Comparison of ENCODE assay signal across 20 cellular contexts in the genomic region with DNA sequence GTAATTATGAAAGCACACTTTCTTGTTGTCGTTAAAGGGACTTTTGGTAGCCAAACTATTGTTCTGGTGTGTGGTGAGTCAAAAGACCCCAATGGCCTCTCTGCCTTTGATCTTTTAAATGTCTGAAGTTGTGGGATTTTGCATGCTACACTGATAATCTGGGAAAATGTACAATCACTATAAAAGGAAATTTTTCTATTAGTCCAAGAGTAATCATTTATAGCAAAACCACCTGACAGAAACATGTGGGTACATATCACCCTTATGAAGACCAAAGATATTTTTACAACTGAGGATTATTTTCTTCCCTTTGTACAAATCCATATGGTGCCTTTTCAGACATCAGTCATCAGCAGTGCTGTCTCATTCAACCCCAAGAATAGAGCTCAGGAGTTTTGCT. TPM values are rescaled to one million over a fixed set of nuclear protein-coding genes. Genes with fewer than 3 reads are reported as not detected.
DNase-seq lines count a peak whose midpoint lies in the region; ATAC-seq, FAIRE-seq and TF ChIP-seq lines count a peak whose summit lies in the region.
"Had no signal": no experiment of that assay in that cellular context is flagged by ENCODE, and none has a peak within 500 bp of the region (broad histone marks: within the 10 kb centered on the region; RNA-seq: fewer than 3 reads in every experiment).

No MANE protein-coding gene starts in this region.

- RAD21 ChIA-PET in GM12878 (lab: Charles Lee; ENCODE audit: unreplicated experiment): no interaction called here

- H3K9ac ChIP-seq in GM12878 (ENCODE audit: control insufficient read depth, insufficient read depth, low read length): no peak overlapping the region
- H3K9ac ChIP-seq in stomach smooth muscle (ENCODE audit: low read length in 2 of 2): no peak overlapping the region

- BruUV-seq in GM12878 (replicated peaks; lab: Mats Ljungman, UMichigan) (no TSS peak), PC-9 (replicated peaks; lab: Mats Ljungman, UMichigan) (no TSS peak)

- WGBS in GM12878 (ENCODE audit: insufficient coverage, insufficient replicate concordance, low lambda C conversion rate, missing lambda C conversion rate): 0% methylated on average over 1 of the region's 1 CpG
- 27% methylated on average over 1 of the region's 1 CpG for WGBS in right lobe of liver (ENCODE audit: insufficient coverage, low coverage, low lambda C conversion rate, missing lambda C conversion rate)

- FAIRE-seq in GM12878 (lab: Jason Lieb, UNC) (no peak), GM19239 (lab: Jason Lieb, UNC) (no peak)

- intact Hi-C loops in GM12878 (cut with micrococcal nuclease; ENCODE audit: unreplicated experiment) (no loop called here), right lobe of liver (cut with DNase I) (no loop called here), PC-9 (cut with micrococcal nuclease; ENCODE audit: unreplicated experiment) (no loop called here)

- in situ Hi-C loops in GM12878 (cut with MboI): no loop called here

- H3K9me3 ChIP-seq in GM12878 (replicated peaks; ENCODE audit: control insufficient read depth, insufficient read depth, low read length) (no peaks in the 10 kb centered on the region), right lobe of liver (no peaks in the 10 kb centered on the region), stomach smooth muscle (ENCODE audit: control insufficient read depth in 2 of 2, low read length in 2 of 2) (no peaks in the 10 kb centered on the region), PC-9 (ENCODE audit: insufficient read depth, low read depth) (no peaks in the 10 kb centered on the region)
- H3K9me3 ChIP-seq: SJSA1 had no signal

- DNase-seq in HFFc6 (no peak), GM12878 (ENCODE audit: low read depth, low spot score) (no peak), right lobe of liver (no peak), PC-9 (no peak), GM19239 (ENCODE audit: insufficient read length, low spot score) (no peak)
- DNase-seq: COR-L47, EL, H9, KBM-7, NCI-H1436, NCI-H2029, NCI-H2171, NCI-H446, NCI-H69 had no signal

- H3K4me1 Mint-ChIP-seq in HFFc6 (ENCODE audit: low read depth): peaks cover 46% of the 10 kb centered on the region

- H3F3A ChIP-seq in PC-9 (ENCODE audit: insufficient read depth, low read depth): no peaks in the 10 kb centered on the region

- H3K4me3 ChIP-seq in GM12878: no peak overlapping the region
- H3K4me3 ChIP-seq in right lobe of liver: peak overlapping the region in 2 of 3 donors; percentile 12 to 36
- peak overlapping the region in 1 of 2 donors; percentile 69 for H3K4me3 ChIP-seq in stomach smooth muscle (ENCODE audit: low read length in 2 of 2)
- no peak overlapping the region for H3K4me3 ChIP-seq in PC-9
- H3K4me3 ChIP-seq: SJSA1 had no signal

- no peak overlapping the region; the same call in 1 of the 2 replicates for H3K4me3 Mint-ChIP-seq in HFFc6
- H3K4me3 Mint-ChIP-seq: H9 had no signal

- H3K27me3 Mint-ChIP-seq in HFFc6 (ENCODE audit: insufficient read depth): no peaks in the 10 kb centered on the region; the same call in 1 of the 2 replicates

- no peaks in the 10 kb centered on the region for H3K4me1 ChIP-seq in GM12878 (ENCODE audit: control insufficient read depth, insufficient read depth, low read length)
- peaks cover 0 to 49% (median 19%) of the 10 kb centered on the region in 4 donors for H3K4me1 ChIP-seq in right lobe of liver
- H3K4me1 ChIP-seq in stomach smooth muscle (ENCODE audit: control insufficient read depth, insufficient read depth, low read length): no peaks in the 10 kb centered on the region
- no peaks in the 10 kb centered on the region for H3K4me1 ChIP-seq in PC-9 (replicated peaks; ENCODE audit: insufficient read depth)
- H3K4me1 ChIP-seq: SJSA1 had no signal

- H4K20me1 ChIP-seq in GM12878 (ENCODE audit: control insufficient read depth, insufficient read depth): no peaks in the 10 kb centered on the region
- H4K20me1 ChIP-seq in PC-9 (ENCODE audit: insufficient read depth): no peaks in the 10 kb centered on the region

- no peaks in the 10 kb centered on the region for H3K27me3 ChIP-seq in GM12878 (replicated peaks in 1 of 2; ENCODE audit: control insufficient read depth in 2 of 2, insufficient read depth in 2 of 2, low read length in 1 of 2)
- H3K27me3 ChIP-seq in right lobe of liver: no peaks in the 10 kb centered on the region
- no peaks in the 10 kb centered on the region for H3K27me3 ChIP-seq in stomach smooth muscle (ENCODE audit: control insufficient read depth in 1 of 2, insufficient read depth in 2 of 2, low read length in 2 of 2)
- H3K27me3 ChIP-seq in PC-9 (ENCODE audit: insufficient read depth, low read depth): peaks cover 47% of the 10 kb centered on the region; the same call in 1 of the 2 replicates

- H3K27ac ChIP-seq in GM12878 (ENCODE audit: control insufficient read depth, insufficient read depth) (no peak overlapping the region), right lobe of liver (peak overlapping the region; percentile 92 to 97 (median 92)), stomach smooth muscle (ENCODE audit: low read length) (peak overlapping the region; percentile 64), PC-9 (no peak overlapping the region)
- H3K27ac ChIP-seq: RWPE1, SJSA1 had no signal

- peaks cover 6% of the 10 kb centered on the region; the same call in 1 of the 2 replicates for H3K36me3 Mint-ChIP-seq in HFFc6 (ENCODE audit: low read depth)

- CTCF ChIA-PET in GM12878 (lab: Yijun Ruan, JAX): interaction anchor here (2.0 kb wide), 1 partner anchor 10 kb away, joined by 6 read pairs; no protein-coding TSS in a partner anchor
- CTCF ChIA-PET in PC-9 (lab: Charles Lee): no interaction called here

- no peak overlapping the region for H3K4me2 ChIP-seq in GM12878 (ENCODE audit: control insufficient read depth, insufficient read depth)
- no peak overlapping the region for H3K4me2 ChIP-seq in PC-9

- peak; percentile 37; the same call in 2 of the 3 replicates for ATAC-seq in GM12878
- ATAC-seq in right lobe of liver: no peak
- ATAC-seq in activated CD4-positive, CD25-positive, alpha-beta regulatory T cell treated with anti-CD3 and anti-CD28 coated beads, Interleukin-2, amount 50 U/mL, for 24 hours: no peak

- TF ChIP-seq CTCF in HFFc6 (IDR thresholded peaks at IDR 0.05): no peak
- TF ChIP-seq CTCF in GM12878 (IDR thresholded peaks at IDR 0.05 in 2 of 3, conservative IDR thresholded peaks at IDR 0.05 in 1 of 3; ENCODE audit: control insufficient read depth in 2 of 3, extremely low read depth in 1 of 3, insufficient read depth in 1 of 3, low read depth in 3 of 3, low read length in 3 of 3): no peak
- TF ChIP-seq CTCF in right lobe of liver (IDR thresholded peaks at IDR 0.05): no peak
- no peak for TF ChIP-seq CTCF in PC-9 (conservative IDR thresholded peaks at IDR 0.05)

- TF ChIP-seq EP300 in GM12878 (IDR thresholded peaks at IDR 0.05; ENCODE audit: borderline replicate concordance in 1 of 2, control insufficient read depth in 1 of 2, low read depth in 2 of 2, low read length in 2 of 2): peak in 1 of 2 experiments; percentile 49; a peak in 1 of 4 replicates

- H3K9me3 Mint-ChIP-seq in HFFc6: no peaks in the 10 kb centered on the region
- H3K9me3 Mint-ChIP-seq: H9 had no signal

- H2AFZ ChIP-seq in GM12878 (ENCODE audit: control insufficient read depth, low read depth, low read length) (no peak overlapping the region), PC-9 (no peak overlapping the region)

- H3K36me3 ChIP-seq in GM12878 (ENCODE audit: control insufficient read depth in 2 of 2, insufficient read depth in 2 of 2, low read length in 1 of 2) (no peaks in the 10 kb centered on the region), right lobe of liver (no peaks in the 10 kb centered on the region), stomach smooth muscle (ENCODE audit: control insufficient read depth in 2 of 2, insufficient read depth in 2 of 2, low read length in 2 of 2) (no peaks in the 10 kb centered on the region), PC-9 (ENCODE audit: low read depth) (no peaks in the 10 kb centered on the region)
- H3K36me3 ChIP-seq: SJSA1 had no signal

- TF ChIP-seq POLR2A in GM12878 (IDR thresholded peaks at IDR 0.05; ENCODE audit: low read depth, low read length) (no peak), right lobe of liver (IDR thresholded peaks at IDR 0.05) (no peak)

- no peak for TF ChIP-seq RAD21 in GM12878 (IDR thresholded peaks at IDR 0.05; ENCODE audit: insufficient read depth, low read depth, low read length)

- H3K79me2 ChIP-seq in GM12878 (ENCODE audit: control insufficient read depth, insufficient read depth, low read length) (no peaks in the 10 kb centered on the region), PC-9 (ENCODE audit: low read depth) (no peaks in the 10 kb centered on the region)

- H3K27ac Mint-ChIP-seq in HFFc6: peak overlapping the region; percentile 22; the same call in 1 of the 2 replicates
- H3K27ac Mint-ChIP-seq: H9 had no signal

- POLR2A ChIA-PET in GM12878 (lab: Charles Lee): no interaction called here
- POLR2A ChIA-PET in PC-9 (lab: Charles Lee; ENCODE audit: unreplicated experiment): no interaction called here

- SMC1A ChIA-PET in GM12878 (lab: Charles Lee; ENCODE audit: uncharacterized antibody, unreplicated experiment): interaction anchor here (1.5 to 2.4 kb wide), 2 partner anchors 15 to 143 kb away, joined by 4 to 9 read pairs; no protein-coding TSS in a partner anchor

- H3K9me2 ChIP-seq in PC-9 (ENCODE audit: insufficient read depth): no peaks in the 10 kb centered on the region

TF ChIP-seq in GM12878, 131 proteins besides CTCF, POLR2A, EP300 and RAD21:
- TF ChIP-seq IKZF2 (IDR thresholded peaks at IDR 0.05) (peak; percentile 22 to 44; a peak in 2 of 4 replicates), BMI1 (IDR thresholded peaks at IDR 0.05; ENCODE audit: borderline replicate concordance) (no peak)
TF ChIP-seq in GM12878: peak in this region for 1.

RNA-seq across cellular contexts. Expression of a gene that starts 13.8 kb away (rescaled TPM):
- total RNA-seq in HFFc6 (2021; fragmentation: NEBNext Ultra II Directional; extraction: Animal tissue kit (Norgen Biotek cat#: 25700)): 10 to 100 TPM in 4 of 6 experiments, 1 to 10 TPM in 2; 4.9 to 15.3 (median 14.3) TPM
- 0.08 and 0.22 TPM in 2 replicates for total RNA-seq in GM12878 (2013; cell fraction: nucleolus; rRNA removed)
- not detected in 2 replicates for total RNA-seq in GM12878 (2014; rRNA removed)
- total RNA-seq in GM12878 (2014; rRNA removed; fragmentation: Illumina TruSeq; extraction: Trizol): not detected in 2 replicates
- not detected in 2 replicates for total RNA-seq in GM12878 (2021)
- polyA plus RNA-seq in GM12878 (2011; ENCODE audit: low read depth): not detected
- 0.01 TPM in 1 of 2 replicates, not detected in the other for polyA plus RNA-seq in GM12878 (2011; rRNA removed)
- polyA plus RNA-seq in GM12878 (2011; cell fraction: cytosol; rRNA removed): 0.01 and 0.03 TPM in 2 replicates
- not detected in 2 replicates for polyA plus RNA-seq in GM12878 (2011; cell fraction: nucleus; rRNA removed)
- polyA plus RNA-seq in GM12878 (2012): not detected in 2 replicates
- not detected in 2 replicates for polyA plus RNA-seq in GM12878 (2014; fragmentation: Illumina TruSeq; extraction: Trizol)
- polyA plus RNA-seq in GM12878 (2014; fragmentation: Nextera tagmentation; extraction: Ambion mirVana): not detected
- not detected in 2 replicates for polyA plus RNA-seq in GM12878 (2014; rRNA removed)
- polyA plus RNA-seq in GM12878 (2016; fragmentation: Nextera tagmentation; extraction: Ambion mirVana): not detected
- polyA minus RNA-seq in GM12878 (2011; rRNA and poly(A)+ RNA removed): not detected in 2 replicates
- not detected in 2 replicates for polyA minus RNA-seq in GM12878 (2011; cell fraction: cytosol; rRNA and poly(A)+ RNA removed)
- not detected in 2 replicates for polyA minus RNA-seq in GM12878 (2011; cell fraction: nucleus; rRNA and poly(A)+ RNA removed)
- 10 to 100 TPM in 5 of 6 experiments, 1 to 10 TPM in 1; 5.1 to 27.4 (median 12.7) TPM for total RNA-seq in right lobe of liver
- total RNA-seq in PC-9 (2021): not detected in 2 replicates
- total RNA-seq: A673, H9, OCI-LY7 had no signal

Comparison
In these comparisons a context has a peak if more than half of its experiments do, and no peak if none do; other contexts are left out.
1. H3K27ac ChIP-seq: peak in right lobe of liver (3 of 3) and stomach smooth muscle (single experiment); none in GM12878 (single experiment) and PC-9 (single experiment).
2. H3K4me3 ChIP-seq: peak in right lobe of liver (2 of 3); none in GM12878 (single experiment) and PC-9 (single experiment).